Comparison of ENCODE assay signal across 9 cellular contexts in the genomic region with DNA sequence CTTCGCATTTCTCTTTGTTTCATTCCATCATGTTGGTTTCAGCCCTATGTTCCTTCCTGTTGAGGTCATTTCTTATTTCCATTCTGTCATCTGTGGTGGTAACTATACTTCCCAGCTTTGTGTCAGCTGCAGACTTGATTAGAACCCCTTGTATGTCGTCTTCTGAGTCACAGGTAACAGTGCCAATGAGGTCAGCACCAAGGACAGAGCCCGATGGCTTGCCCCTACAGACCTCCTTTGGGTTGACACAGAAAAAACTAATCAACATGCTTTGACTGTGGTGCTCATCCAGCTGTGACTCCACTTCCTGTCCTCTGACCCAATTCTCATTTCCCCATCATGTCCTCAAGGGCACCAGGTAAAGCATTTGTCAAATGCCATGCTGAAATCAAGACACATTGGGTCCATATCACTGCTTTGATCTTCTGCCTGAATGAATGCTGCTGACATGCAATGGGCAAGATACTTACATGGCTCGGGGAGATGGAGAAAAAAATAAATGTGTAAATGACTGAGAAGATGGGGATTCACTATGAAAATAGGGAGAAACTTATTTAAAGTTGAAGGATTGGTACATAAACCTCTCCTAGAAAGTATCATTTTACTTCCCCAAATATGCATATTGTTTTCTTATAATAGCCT. TPM values are rescaled to one million over a fixed set of nuclear protein-coding genes. Genes with fewer than 3 reads are reported as not detected.
DNase-seq lines count a peak whose midpoint lies in the region; ATAC-seq and TF ChIP-seq lines count a peak whose summit lies in the region.
"Had no signal": no experiment of that assay in that cellular context is flagged by ENCODE, and none has a peak within 500 bp of the region (broad histone marks: within the 10 kb centered on the region; RNA-seq: fewer than 3 reads in every experiment).

No MANE protein-coding gene starts in this region.

- H3K27ac ChIP-seq in RWPE2 (ENCODE audit: poor library complexity, severe bottlenecking): no peak overlapping the region

- DNase-seq in CMK (ENCODE audit: low read depth) (peak; percentile 12), RWPE2 (ENCODE audit: low spot score) (no peak), fibroblast of the aortic adventitia (ENCODE audit: low read depth) (peak; percentile 14), NCI-H69 (lab: John Stamatoyannopoulos, UW) (no peak), AG08395 (ENCODE audit: low spot score) (no peak), SIG-M5 treated with dmso at 0.1 percent for 504 hours (lab: John Stamatoyannopoulos, UW; ENCODE audit: unreplicated experiment) (no peak), NCI-H2196 (lab: John Stamatoyannopoulos, UW; ENCODE audit: unreplicated experiment) (no peak)
- DNase-seq: SW 1271 had no signal

- H3K36me3 ChIP-seq in RWPE2 (ENCODE audit: low read depth): no peaks in the 10 kb centered on the region

- no peaks in the 10 kb centered on the region for H3K4me1 ChIP-seq in RWPE2 (ENCODE audit: insufficient read depth, poor library complexity, severe bottlenecking)

- H3K27me3 ChIP-seq in RWPE2 (ENCODE audit: insufficient read depth, poor library complexity, severe bottlenecking): peaks cover 10% of the 10 kb centered on the region

- no peaks in the 10 kb centered on the region for H3K9me3 ChIP-seq in RWPE2 (ENCODE audit: severe bottlenecking)

- peak; percentile 76 for ATAC-seq in GM18909 (IDR thresholded peaks at IDR 0.05; ENCODE audit: poor library complexity, unreplicated experiment)
- ATAC-seq in RWPE2 (ENCODE audit: low read depth): 0 out of 3 replicates have a peak, but pooled peaks have one; percentile 44

- H3K4me3 ChIP-seq in RWPE2 (ENCODE audit: severe bottlenecking): no peak overlapping the region
- no peak overlapping the region for H3K4me3 ChIP-seq in fibroblast of the aortic adventitia (ENCODE audit: low read depth, low read length)

- TF ChIP-seq CTCF in RWPE2 (IDR thresholded peaks at IDR 0.05; ENCODE audit: poor library complexity, severe bottlenecking) (no peak), fibroblast of the aortic adventitia (IDR thresholded peaks at IDR 0.05; ENCODE audit: insufficient read depth, low read length) (no peak)

RNA-seq across cellular contexts. Expression of gene CRTAC1, which starts 25.6 kb away (rescaled TPM):
- total RNA-seq in fibroblast of the aortic adventitia (ENCODE audit: low replicate concordance): not detected in 2 replicates

Comparison
In these comparisons a context has a peak if more than half of its experiments do, and no peak if none do; other contexts are left out.
1. DNase-seq: peak in CMK (single experiment) and fibroblast of the aortic adventitia (single experiment); none in RWPE2 (single experiment), NCI-H69 (single experiment), AG08395 (single experiment), SIG-M5 treated with dmso at 0.1 percent for 504 hours (single experiment) and NCI-H2196 (single experiment).